Comparison of ENCODE assay signal across 23 cellular contexts in genomic region chr16:50848755-50849514, GRCh38.
"Had no signal": no experiment of that assay in that cellular context is flagged by ENCODE, and none has a peak within 500 bp of the region (broad histone marks: within the 10 kb centered on the region; RNA-seq: fewer than 3 reads in every experiment).

No MANE protein-coding gene starts in this region.

- H3K4me3 ChIP-seq: adrenal gland had no signal

- DNase-seq: activated CD4-positive, alpha-beta memory T cell treated with anti-CD3 and anti-CD28 coated beads for 36 hours; activated CD4-positive, alpha-beta T cell treated with anti-CD3 and anti-CD28 coated beads, Interleukin-2, amount 10 ng/mL, durations not matched to agents 7 days and 5 days; activated CD4-positive, CD25-positive, alpha-beta regulatory T cell treated with anti-CD3 and anti-CD28 coated beads, Interleukin-2, amount 50 U/mL, for 72 hours; activated CD8-positive, alpha-beta memory T cell treated with anti-CD3 and anti-CD28 coated beads, Interleukin-2, amount 50 U/mL, for 4 hours; activated naive CD4-positive, alpha-beta T cell treated with anti-CD3 and anti-CD28 coated beads, Interleukin-2, amount 50 U/mL, for 16 hours; activated naive CD8-positive, alpha-beta T cell treated with anti-CD3 and anti-CD28 coated beads, Interleukin-2, amount 10 ng/mL, durations not matched to agents 7 days and 5 days; activated T-cell treated with anti-CD3 and anti-CD28 coated beads, Interleukin-2, amount 50 U/mL, for 72 hours; adrenal gland; anterior cingulate cortex; caudate nucleus; NCI-H1092 treated with DMSO at 0.1 percent for 48 hours; NCI-H1417 treated with DMSO at 0.1 percent for 48 hours; NCI-H1694; NCI-H2029; NCI-H345; NCI-H510A; NCI-H526 treated with DMSO at 0.1 percent for 48 hours; NCI-H82; SIG-M5; T-helper 17 cell; T-helper 9 cell had no signal

- H3K9me3 ChIP-seq: adrenal gland had no signal

- ATAC-seq: activated T-cell treated with anti-CD3 and anti-CD28 coated beads, Interleukin-2, amount 50 U/mL, for 72 hours; T-helper 17 cell; WTC11 had no signal

- H3K4me3 Mint-ChIP-seq: activated CD4-positive, alpha-beta memory T cell treated with anti-CD3 and anti-CD28 coated beads for 36 hours; activated CD4-positive, alpha-beta T cell treated with anti-CD3 and anti-CD28 coated beads, Interleukin-2, amount 10 ng/mL, durations not matched to agents 7 days and 5 days; activated naive CD8-positive, alpha-beta T cell treated with anti-CD3 and anti-CD28 coated beads, Interleukin-2, amount 10 ng/mL, durations not matched to agents 7 days and 5 days; activated T-cell treated with anti-CD3 and anti-CD28 coated beads, Interleukin-2, amount 50 U/mL, for 72 hours; T-helper 17 cell; WTC11 had no signal

- H3K36me3 ChIP-seq: adrenal gland had no signal

- H3K4me1 ChIP-seq: adrenal gland had no signal

- H3K36me3 Mint-ChIP-seq: activated CD4-positive, alpha-beta memory T cell treated with anti-CD3 and anti-CD28 coated beads for 36 hours; activated naive CD8-positive, alpha-beta T cell treated with anti-CD3 and anti-CD28 coated beads, Interleukin-2, amount 10 ng/mL, durations not matched to agents 7 days and 5 days; WTC11 had no signal

- H3K27ac Mint-ChIP-seq: activated CD4-positive, alpha-beta memory T cell treated with anti-CD3 and anti-CD28 coated beads for 36 hours; activated CD4-positive, alpha-beta T cell treated with anti-CD3 and anti-CD28 coated beads, Interleukin-2, amount 10 ng/mL, durations not matched to agents 7 days and 5 days; activated naive CD8-positive, alpha-beta T cell treated with anti-CD3 and anti-CD28 coated beads, Interleukin-2, amount 10 ng/mL, durations not matched to agents 7 days and 5 days; activated T-cell treated with anti-CD3 and anti-CD28 coated beads, Interleukin-2, amount 50 U/mL, for 72 hours; activated T-helper 2 cell treated with anti-CD3 and anti-CD28 coated beads, Interferon-gamma antibody, Interleukin-2, Interleukin-4, amounts not matched to agents 10 μg/mL and 5 μg/mL and 100 μg/mL, durations not matched to agents 14 hours and 24 hours and 36 hours; T-helper 17 cell; WTC11 had no signal

- H3K9me3 Mint-ChIP-seq: activated CD4-positive, alpha-beta memory T cell treated with anti-CD3 and anti-CD28 coated beads for 36 hours; activated CD4-positive, alpha-beta T cell treated with anti-CD3 and anti-CD28 coated beads, Interleukin-2, amount 10 ng/mL, durations not matched to agents 7 days and 5 days; activated naive CD8-positive, alpha-beta T cell treated with anti-CD3 and anti-CD28 coated beads, Interleukin-2, amount 10 ng/mL, durations not matched to agents 7 days and 5 days; activated T-cell treated with anti-CD3 and anti-CD28 coated beads, Interleukin-2, amount 50 U/mL, for 72 hours; activated T-helper 2 cell treated with anti-CD3 and anti-CD28 coated beads, Interferon-gamma antibody, Interleukin-2, Interleukin-4, amounts not matched to agents 10 μg/mL and 5 μg/mL and 100 μg/mL, durations not matched to agents 14 hours and 24 hours and 36 hours; WTC11 had no signal

- H3K4me1 Mint-ChIP-seq: activated CD4-positive, alpha-beta T cell treated with anti-CD3 and anti-CD28 coated beads, Interleukin-2, amount 10 ng/mL, durations not matched to agents 7 days and 5 days; activated naive CD8-positive, alpha-beta T cell treated with anti-CD3 and anti-CD28 coated beads, Interleukin-2, amount 10 ng/mL, durations not matched to agents 7 days and 5 days; T-helper 17 cell had no signal

- H3K27me3 ChIP-seq: adrenal gland had no signal

- H3K27ac ChIP-seq: adrenal gland had no signal
